30 cellular contexts compared by ENCODE assay signal in genomic region chr10:60532691-60533468, GRCh38.
"Had no signal": no experiment of that assay in that cellular context is flagged by ENCODE, and none has a peak within 500 bp of the region (broad histone marks: within the 10 kb centered on the region; RNA-seq: fewer than 3 reads in every experiment).

No MANE protein-coding gene starts in this region.

- H3K4me3 Mint-ChIP-seq: activated CD4-positive, alpha-beta memory T cell treated with anti-CD3 and anti-CD28 coated beads for 36 hours; activated CD4-positive, alpha-beta T cell treated with anti-CD3 and anti-CD28 coated beads, Interleukin-2, amount 10 ng/mL, durations not matched to agents 24 days and 14 days; activated naive CD4-positive, alpha-beta T cell treated with anti-CD3 and anti-CD28 coated beads, Interleukin-2, amount 10 ng/mL, durations not matched to agents 7 days and 5 days; activated naive CD8-positive, alpha-beta T cell treated with anti-CD3 and anti-CD28 coated beads, Interleukin-2, amount 50 U/mL, for 24 hours; activated T-helper 1 cell treated with anti-CD3 and anti-CD28 coated beads, Interleukin-12 subunit alpha, Interleukin-12 subunit beta, Interleukin-2, Interleukin-4 antibody, amounts not matched to agents 30 ng/mL and 10 ng/mL and 1 ng/mL, durations not matched to agents 14 hours and 24 hours and 36 hours; naive thymus-derived CD4-positive, alpha-beta T cell; stimulated activated naive B cell treated with anti-CD40 and anti-IgM and Interleukin-4, amounts not matched to agents 10 μg/mL and 1 μg/mL and 100 μg/mL, for 72 hours; T-helper 1 cell treated with Interleukin-12 subunit alpha and Interleukin-12 subunit beta and Interleukin-4 antibody, amounts not matched to agents 30 μg/mL and 1 μg/mL, for 36 hours had no signal

- H2AFZ ChIP-seq: parathyroid adenoma had no signal

- H3K27me3 Mint-ChIP-seq: activated CD4-positive, alpha-beta memory T cell treated with anti-CD3 and anti-CD28 coated beads for 36 hours; activated CD4-positive, alpha-beta T cell treated with anti-CD3 and anti-CD28 coated beads, Interleukin-2, amount 10 ng/mL, durations not matched to agents 24 days and 14 days; activated naive CD4-positive, alpha-beta T cell treated with anti-CD3 and anti-CD28 coated beads, Interleukin-2, amount 10 ng/mL, durations not matched to agents 7 days and 5 days; activated naive CD8-positive, alpha-beta T cell treated with anti-CD3 and anti-CD28 coated beads, Interleukin-2, amount 50 U/mL, for 24 hours; naive thymus-derived CD4-positive, alpha-beta T cell; stimulated activated naive B cell treated with anti-CD40 and anti-IgM and Interleukin-4, amounts not matched to agents 10 μg/mL and 1 μg/mL and 100 μg/mL, for 72 hours had no signal

- ATAC-seq: activated naive CD8-positive, alpha-beta T cell treated with anti-CD3 and anti-CD28 coated beads, Interleukin-2, amount 50 U/mL, for 24 hours; body of pancreas; naive thymus-derived CD4-positive, alpha-beta T cell; psoas muscle; stimulated activated naive B cell treated with anti-CD40 and anti-IgM and Interleukin-4, amounts not matched to agents 10 μg/mL and 1 μg/mL and 100 μg/mL, for 72 hours had no signal

- H3K9me3 ChIP-seq: body of pancreas, psoas muscle, sigmoid colon, stomach, testis, uterus had no signal

- H3K4me1 ChIP-seq: body of pancreas, parathyroid adenoma, stomach, testis, uterus had no signal

- H3K27ac ChIP-seq: body of pancreas, parathyroid adenoma, psoas muscle, sigmoid colon, stomach, testis, uterus had no signal

- FAIRE-seq: frontal cortex, islet of Langerhans had no signal

- H3K36me3 Mint-ChIP-seq: activated CD4-positive, alpha-beta memory T cell treated with anti-CD3 and anti-CD28 coated beads for 36 hours; stimulated activated naive B cell treated with anti-CD40 and anti-IgM and Interleukin-4, amounts not matched to agents 10 μg/mL and 1 μg/mL and 100 μg/mL, for 72 hours had no signal

- DNase-seq: activated CD4-positive, alpha-beta memory T cell treated with anti-CD3 and anti-CD28 coated beads for 36 hours; activated CD4-positive, alpha-beta T cell treated with anti-CD3 and anti-CD28 coated beads, Interleukin-2, amount 10 ng/mL, durations not matched to agents 24 days and 14 days; activated CD4-positive, CD25-positive, alpha-beta regulatory T cell treated with anti-CD3 and anti-CD28 coated beads, Interleukin-2, amount 50 U/mL, for 72 hours; activated CD8-positive, alpha-beta memory T cell treated with anti-CD3 and anti-CD28 coated beads, Interleukin-2, amount 50 U/mL, for 4 hours; activated gamma-delta T cell; activated naive CD4-positive, alpha-beta T cell treated with anti-CD3 and anti-CD28 coated beads, Interleukin-2, amount 10 ng/mL, durations not matched to agents 7 days and 5 days; activated naive CD8-positive, alpha-beta T cell treated with anti-CD3 and anti-CD28 coated beads, Interleukin-2, amount 50 U/mL, for 24 hours; activated T-cell treated with anti-CD3 and anti-CD28 coated beads, Interleukin-2, amount 50 U/mL, for 1 hour; aorta; body of pancreas; effector CD8-positive, alpha-beta T cell; mammary epithelial cell; naive thymus-derived CD4-positive, alpha-beta T cell; occipital lobe; psoas muscle; sigmoid colon; stimulated activated CD4-positive, alpha-beta T cell treated with anti-CD3 and anti-CD28 coated beads, Interleukin-15, amount 100 ng/mL, for 24 hours; stimulated activated CD4-positive, alpha-beta T cell treated with anti-CD3 and anti-CD28 coated beads, Interleukin-2, amount 100 ng/mL, for 24 hours; stimulated activated naive B cell treated with anti-CD40 and anti-IgM and Interleukin-4, amounts not matched to agents 10 μg/mL and 1 μg/mL and 100 μg/mL, for 72 hours; stomach; SW 1271; T1000; testis; trophoblast cell; uterus had no signal

- H3K27me3 ChIP-seq: body of pancreas, sigmoid colon, stomach, testis, uterus had no signal

- H3K27ac Mint-ChIP-seq: activated CD4-positive, alpha-beta memory T cell treated with anti-CD3 and anti-CD28 coated beads for 36 hours; activated CD4-positive, alpha-beta T cell treated with anti-CD3 and anti-CD28 coated beads, Interleukin-2, amount 10 ng/mL, durations not matched to agents 24 days and 14 days; activated naive CD4-positive, alpha-beta T cell treated with anti-CD3 and anti-CD28 coated beads, Interleukin-2, amount 10 ng/mL, durations not matched to agents 7 days and 5 days; activated naive CD8-positive, alpha-beta T cell treated with anti-CD3 and anti-CD28 coated beads, Interleukin-2, amount 50 U/mL, for 24 hours; activated T-helper 1 cell treated with anti-CD3 and anti-CD28 coated beads, Interleukin-12 subunit alpha, Interleukin-12 subunit beta, Interleukin-2, Interleukin-4 antibody, amounts not matched to agents 30 ng/mL and 10 ng/mL and 1 ng/mL, durations not matched to agents 14 hours and 24 hours and 36 hours; naive thymus-derived CD4-positive, alpha-beta T cell; stimulated activated naive B cell treated with anti-CD40 and anti-IgM and Interleukin-4, amounts not matched to agents 10 μg/mL and 1 μg/mL and 100 μg/mL, for 72 hours; T-helper 1 cell treated with Interleukin-12 subunit alpha and Interleukin-12 subunit beta and Interleukin-4 antibody, amounts not matched to agents 30 μg/mL and 1 μg/mL, for 36 hours had no signal

- H3K36me3 ChIP-seq: sigmoid colon, stomach, uterus had no signal

- H3K9ac ChIP-seq: parathyroid adenoma had no signal

- H3K4me1 Mint-ChIP-seq: activated naive CD4-positive, alpha-beta T cell treated with anti-CD3 and anti-CD28 coated beads, Interleukin-2, amount 10 ng/mL, durations not matched to agents 7 days and 5 days had no signal

- H3K4me3 ChIP-seq: body of pancreas, psoas muscle, sigmoid colon, stomach, testis, uterus had no signal

- H3K9me3 Mint-ChIP-seq: activated CD4-positive, alpha-beta memory T cell treated with anti-CD3 and anti-CD28 coated beads for 36 hours; activated naive CD4-positive, alpha-beta T cell treated with anti-CD3 and anti-CD28 coated beads, Interleukin-2, amount 10 ng/mL, durations not matched to agents 7 days and 5 days; activated naive CD8-positive, alpha-beta T cell treated with anti-CD3 and anti-CD28 coated beads, Interleukin-2, amount 50 U/mL, for 24 hours; activated T-helper 1 cell treated with anti-CD3 and anti-CD28 coated beads, Interleukin-12 subunit alpha, Interleukin-12 subunit beta, Interleukin-2, Interleukin-4 antibody, amounts not matched to agents 30 ng/mL and 10 ng/mL and 1 ng/mL, durations not matched to agents 14 hours and 24 hours and 36 hours; stimulated activated naive B cell treated with anti-CD40 and anti-IgM and Interleukin-4, amounts not matched to agents 10 μg/mL and 1 μg/mL and 100 μg/mL, for 72 hours; T-helper 1 cell treated with Interleukin-12 subunit alpha and Interleukin-12 subunit beta and Interleukin-4 antibody, amounts not matched to agents 30 μg/mL and 1 μg/mL, for 36 hours had no signal

- H3K79me2 ChIP-seq: parathyroid adenoma had no signal
